In the genomic region with DNA sequence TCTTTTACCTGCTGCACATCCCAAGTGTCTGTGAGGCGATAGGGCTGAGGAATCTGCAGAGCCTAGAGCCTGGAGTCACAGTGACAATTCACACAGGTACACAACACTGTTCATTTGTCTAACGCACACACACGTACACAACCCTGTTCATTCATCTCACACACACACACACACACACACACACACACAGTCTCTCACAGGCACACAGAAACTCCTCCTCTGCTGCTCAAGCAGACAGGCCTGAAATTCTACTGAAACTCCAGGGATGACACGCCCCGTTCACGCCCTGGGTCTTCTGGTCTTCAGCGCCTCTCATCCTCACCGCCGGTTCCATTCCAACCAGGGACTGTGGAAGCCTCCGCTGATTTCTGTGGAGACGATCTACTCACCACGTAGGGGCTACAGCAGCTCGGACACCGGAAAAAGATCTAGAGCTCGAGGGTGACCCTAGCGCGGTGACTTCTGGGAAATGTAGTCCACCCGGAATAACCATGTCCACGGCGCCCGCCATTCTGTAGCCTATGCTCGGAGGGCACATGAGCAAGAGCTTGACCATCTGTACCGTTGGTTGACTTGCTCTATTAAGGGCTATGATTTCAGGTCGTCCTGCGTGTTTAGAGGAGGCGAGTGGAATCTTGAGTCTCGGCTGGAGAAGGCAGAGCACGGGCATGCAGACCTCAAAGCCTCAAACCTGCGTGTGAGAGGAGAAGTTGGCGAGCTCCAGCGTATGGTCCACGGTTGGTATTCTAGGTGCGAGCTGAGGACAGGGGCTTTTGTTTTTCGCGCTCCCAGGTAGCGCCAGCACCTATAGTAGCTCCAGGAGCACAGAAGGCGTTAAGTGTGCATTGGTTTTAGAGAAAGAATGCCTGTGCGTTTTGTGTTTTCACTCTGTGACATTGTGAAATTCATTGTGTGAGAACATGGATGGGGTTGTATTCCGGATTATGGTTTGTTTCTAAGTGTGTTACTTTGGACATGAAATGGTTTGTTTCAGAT, we compare ENCODE assay signal across 8 cellular contexts. TPM values are rescaled to one million over a fixed set of nuclear protein-coding genes. Genes with fewer than 3 reads are reported as not detected.
DNase-seq lines count a peak whose midpoint lies in the region; ATAC-seq and TF ChIP-seq lines count a peak whose summit lies in the region.

No MANE protein-coding gene starts in this region.

- TF ChIP-seq CTCF in CD14-positive monocyte (IDR thresholded peaks at IDR 0.05) (no peak), liver (IDR thresholded peaks at IDR 0.05; ENCODE audit: low read depth, low read length, missing input control) (no peak)

- peak overlapping the region in 6 of 7 donors; percentile 44 to 85 (median 78) for H3K27ac Mint-ChIP-seq in CD14-positive monocyte
- no peak overlapping the region for H3K27ac Mint-ChIP-seq in activated CD4-positive, alpha-beta memory T cell treated with anti-CD3 and anti-CD28 coated beads, Interleukin-2, amount 10 ng/mL, durations not matched to agents 7 days and 5 days

- peak overlapping the region; percentile 90 to 97 for H3K4me3 Mint-ChIP-seq in CD14-positive monocyte
- peak overlapping the region; percentile 77 for H3K4me3 Mint-ChIP-seq in activated CD4-positive, alpha-beta memory T cell treated with anti-CD3 and anti-CD28 coated beads, Interleukin-2, amount 10 ng/mL, durations not matched to agents 7 days and 5 days

- peak; percentile 68 for ATAC-seq in GM21529 (IDR thresholded peaks at IDR 0.05; ENCODE audit: unreplicated experiment)
- no peak for ATAC-seq in HG03342 (IDR thresholded peaks at IDR 0.05; ENCODE audit: unreplicated experiment)

- peaks cover 16% of the 10 kb centered on the region for H3K4me1 Mint-ChIP-seq in CD14-positive monocyte
- H3K4me1 Mint-ChIP-seq in activated CD4-positive, alpha-beta memory T cell treated with anti-CD3 and anti-CD28 coated beads, Interleukin-2, amount 10 ng/mL, durations not matched to agents 7 days and 5 days = peaks cover 15% of the 10 kb centered on the region

- 45 to 47% methylated on average over 39 of the region's 39 CpGs for WGBS in ectodermal cell, 2 experiments
- WGBS in liver = 13% methylated on average over 39 of the region's 39 CpGs

- peaks cover 50 to 90% (median 70%) of the 10 kb centered on the region in 7 donors for H3K9me3 Mint-ChIP-seq in CD14-positive monocyte
- peaks cover 59% of the 10 kb centered on the region for H3K9me3 Mint-ChIP-seq in activated CD4-positive, alpha-beta memory T cell treated with anti-CD3 and anti-CD28 coated beads, Interleukin-2, amount 10 ng/mL, durations not matched to agents 7 days and 5 days

- H3K36me3 Mint-ChIP-seq in CD14-positive monocyte = peaks cover 6 to 22% of the 10 kb centered on the region in 2 donors
- H3K36me3 Mint-ChIP-seq in activated CD4-positive, alpha-beta memory T cell treated with anti-CD3 and anti-CD28 coated beads, Interleukin-2, amount 10 ng/mL, durations not matched to agents 7 days and 5 days (ENCODE audit: low read depth) = peaks cover 40% of the 10 kb centered on the region

- POLR2A ChIA-PET in activated CD4-positive, alpha-beta memory T cell treated with anti-CD3 and anti-CD28 coated beads, Interleukin-2, amount 10 ng/mL, durations not matched to agents 7 days and 5 days (lab: Charles Lee) = no interaction called here

- H3K9ac ChIP-seq in liver (ENCODE audit: low read depth in 1 of 2, low read length in 2 of 2) = no peak overlapping the region

- peaks cover 0 to 2% (median 1%) of the 10 kb centered on the region in 3 donors for H3K27me3 Mint-ChIP-seq in CD14-positive monocyte (ENCODE audit: low read depth in 3 of 3)
- H3K27me3 Mint-ChIP-seq in activated CD4-positive, alpha-beta memory T cell treated with anti-CD3 and anti-CD28 coated beads, Interleukin-2, amount 10 ng/mL, durations not matched to agents 7 days and 5 days = no peaks in the 10 kb centered on the region

- H3K27me3 ChIP-seq in ectodermal cell (ENCODE audit: control insufficient read depth, insufficient read depth, low read length, poor library complexity, severe bottlenecking) (no peaks in the 10 kb centered on the region), liver (ENCODE audit: control insufficient read depth in 4 of 4, insufficient read depth in 4 of 4, low read length in 3 of 4) (no peaks in the 10 kb centered on the region)

- no peak for TF ChIP-seq RAD21 in liver (IDR thresholded peaks at IDR 0.05)

- CTCF ChIA-PET in activated CD4-positive, alpha-beta memory T cell treated with anti-CD3 and anti-CD28 coated beads, Interleukin-2, amount 10 ng/mL, durations not matched to agents 7 days and 5 days (lab: Charles Lee) = no interaction called here

- H3K4me1 ChIP-seq in ectodermal cell (ENCODE audit: control insufficient read depth, insufficient read depth, low read length) = no peaks in the 10 kb centered on the region
- peaks cover 0 to 12% (median 5%) of the 10 kb centered on the region in 4 donors for H3K4me1 ChIP-seq in liver (ENCODE audit: control insufficient read depth in 4 of 4, insufficient read depth in 4 of 4, low read length in 3 of 4)

- H3K27ac ChIP-seq in ectodermal cell (ENCODE audit: insufficient read depth, low read depth, low read length, poor library complexity, severe bottlenecking) (no peak overlapping the region), liver (ENCODE audit: low read depth in 1 of 2, low read length in 2 of 2) (no peak overlapping the region)

- H3K9me3 ChIP-seq in ectodermal cell (ENCODE audit: control insufficient read depth, low read length) (peaks cover 4% of the 10 kb centered on the region), liver (ENCODE audit: control insufficient read depth in 4 of 4, low read length in 3 of 4) (peaks cover 24 to 61% (median 41%) of the 10 kb centered on the region in 4 donors)

- H3K36me3 ChIP-seq in ectodermal cell (ENCODE audit: control insufficient read depth, insufficient read depth, low read length) (no peaks in the 10 kb centered on the region), liver (ENCODE audit: control insufficient read depth in 4 of 4, insufficient read depth in 3 of 4, low read depth in 1 of 4, low read length in 3 of 4) (peaks cover 0 to 5% (median 0%) of the 10 kb centered on the region in 4 donors)

- DNase-seq in CD14-positive monocyte (ENCODE audit: low spot score) (peak; percentile 64), NCI-H2081 treated with DMSO at 0.1 percent for 48 hours (lab: John Stamatoyannopoulos, UW) (peak; percentile 40)
- peak; percentile 62 for DNase-seq in activated CD4-positive, alpha-beta memory T cell treated with anti-CD3 and anti-CD28 coated beads, Interleukin-2, amount 10 ng/mL, durations not matched to agents 7 days and 5 days
- peak; percentile 68 to 75 for DNase-seq in stimulated activated CD4-positive, alpha-beta T cell treated with anti-CD3 and anti-CD28 coated beads, Interleukin-2, amount 100 ng/mL, for 24 hours

- intact Hi-C loops in CD14-positive monocyte (cut with micrococcal nuclease) = loop anchor here in 1 of 2 donors (5.0 kb wide), 2 partner anchors 36 to 51 kb away; partner anchors contain the start of genes ZNF221 and ZNF45

- H3K4me3 ChIP-seq in ectodermal cell (ENCODE audit: insufficient read depth, low read depth, low read length) = peak overlapping the region; percentile 59
- H3K4me3 ChIP-seq in liver (ENCODE audit: low read depth in 1 of 3, low read length in 3 of 3) = peak overlapping the region; percentile 57 to 96 (median 74)

TF ChIP-seq in liver, 16 proteins besides CTCF, POLR2A, EP300 and RAD21:
- TF ChIP-seq HNF4G (IDR thresholded peaks at IDR 0.05) (no peak), YY1 (IDR thresholded peaks at IDR 0.05) (peak; percentile 97), GABPA (IDR thresholded peaks at IDR 0.05 in 1 of 2, conservative IDR thresholded peaks at IDR 0.05 in 1 of 2) (peak; percentile 52 to 94)

RNA-seq across cellular contexts. Expression of gene ZNF404, which starts 17.9 kb away (rescaled TPM):
- polyA plus RNA-seq in CD14-positive monocyte (not detected), liver (under 1 TPM; 0.21 to 0.31 TPM)
- 1 to 10 TPM in 1 of 2 experiments, under 1 TPM in 1; 0.80 to 1.5 TPM for total RNA-seq in activated CD4-positive, alpha-beta memory T cell treated with anti-CD3 and anti-CD28 coated beads, Interleukin-2, amount 10 ng/mL, durations not matched to agents 7 days and 5 days
- polyA plus RNA-seq in ectodermal cell (2013, experiment 1 of 4) = 6.1 TPM
- 5.7 TPM for polyA plus RNA-seq in ectodermal cell (2013, experiment 2 of 4)
- 5.7 TPM for polyA plus RNA-seq in ectodermal cell (2013, experiment 3 of 4)
- 5.5 TPM for polyA plus RNA-seq in ectodermal cell (2013, experiment 4 of 4)
- under 1 TPM; 0.33 TPM for total RNA-seq in liver

RNA-seq across cellular contexts. Expression of gene ZNF45, which starts 33.4 kb away (rescaled TPM):
- 1 to 10 TPM; 2.1 to 6.0 TPM for polyA plus RNA-seq in CD14-positive monocyte
- 10 to 100 TPM; 15.1 to 16.6 TPM for total RNA-seq in activated CD4-positive, alpha-beta memory T cell treated with anti-CD3 and anti-CD28 coated beads, Interleukin-2, amount 10 ng/mL, durations not matched to agents 7 days and 5 days
- polyA plus RNA-seq in ectodermal cell (2013, experiment 1 of 4) = 20.4 TPM
- polyA plus RNA-seq in ectodermal cell (2013, experiment 2 of 4) = 22.1 TPM
- 14.1 TPM for polyA plus RNA-seq in ectodermal cell (2013, experiment 3 of 4)
- polyA plus RNA-seq in ectodermal cell (2013, experiment 4 of 4) = 13.1 TPM
- total RNA-seq in liver = 10 to 100 TPM in 1 of 2 donors, 1 to 10 TPM in 1; 6.0 to 11.1 TPM
- 1 to 10 TPM; 1.5 to 2.5 TPM for polyA plus RNA-seq in liver

RNA-seq across cellular contexts. Expression of gene ZNF221, which starts 49.3 kb away (rescaled TPM):
- polyA plus RNA-seq in CD14-positive monocyte (under 1 TPM in 1 of 2 donors, not detected in 1; 0.13 TPM), liver (under 1 TPM; 0.30 to 0.51 TPM)
- 1 to 10 TPM; 1.5 to 1.6 TPM for total RNA-seq in activated CD4-positive, alpha-beta memory T cell treated with anti-CD3 and anti-CD28 coated beads, Interleukin-2, amount 10 ng/mL, durations not matched to agents 7 days and 5 days
- polyA plus RNA-seq in ectodermal cell (2013, experiment 1 of 4) = 4.5 TPM
- polyA plus RNA-seq in ectodermal cell (2013, experiment 2 of 4) = 6.1 TPM
- polyA plus RNA-seq in ectodermal cell (2013, experiment 3 of 4) = 4.2 TPM
- 6.3 TPM for polyA plus RNA-seq in ectodermal cell (2013, experiment 4 of 4)
- total RNA-seq in liver = 1 to 10 TPM; 2.9 to 3.5 TPM
